Comparison of ENCODE assay signal across 8 cellular contexts in genomic region chr10:118754556-118755423, GRCh38. TPM values are rescaled to one million over a fixed set of nuclear protein-coding genes. Genes with fewer than 3 reads are reported as not detected.
A peak's percentile ranks its signal among the peaks of the same experiment; 100 is the strongest.
DNase-seq lines count a peak whose midpoint lies in the region; ATAC-seq and TF ChIP-seq lines count a peak whose summit lies in the region.

CACUL1 (minus strand) TSS chr10:118754970; CDS start chr10:118754762, 208 bp downstream.

- intact Hi-C loops in left ventricle myocardium inferior (cut with micrococcal nuclease) = no loop called here

- no peaks in the 10 kb centered on the region for H3K9me3 ChIP-seq in left ventricle myocardium inferior (replicated peaks)

- H3K36me3 Mint-ChIP-seq in T-helper 1 cell treated with Interleukin-12 subunit alpha and Interleukin-12 subunit beta and Interleukin-4 antibody, amounts not matched to agents 30 μg/mL and 1 μg/mL, for 36 hours (ENCODE audit: low read depth) = peaks cover 3% of the 10 kb centered on the region
- H3K36me3 Mint-ChIP-seq in progenitor cell of endocrine pancreas (ENCODE audit: insufficient read depth) = peaks cover 4% of the 10 kb centered on the region

- peak within 1 kb of the TSS; percentile 100 for H3K4me3 ChIP-seq in left ventricle myocardium inferior

- TF ChIP-seq CTCF in GM13977 (IDR thresholded peaks at IDR 0.05; ENCODE audit: extremely low read depth, insufficient read depth, missing control alignments) (no peak), left ventricle myocardium inferior (IDR thresholded peaks at IDR 0.05; ENCODE audit: borderline replicate concordance) (no peak), progenitor cell of endocrine pancreas (IDR thresholded peaks at IDR 0.05; ENCODE audit: unreplicated experiment) (no peak)

- peak within 1 kb of the TSS; percentile 85 for H3K27ac Mint-ChIP-seq in T-helper 1 cell treated with Interleukin-12 subunit alpha and Interleukin-12 subunit beta and Interleukin-4 antibody, amounts not matched to agents 30 μg/mL and 1 μg/mL, for 36 hours
- H3K27ac Mint-ChIP-seq in progenitor cell of endocrine pancreas = peak within 1 kb of the TSS; percentile 99

- no peaks in the 10 kb centered on the region for H3K36me3 ChIP-seq in left ventricle myocardium inferior

- peak within 1 kb of the TSS; percentile 93 for H3K4me3 Mint-ChIP-seq in T-helper 1 cell treated with Interleukin-12 subunit alpha and Interleukin-12 subunit beta and Interleukin-4 antibody, amounts not matched to agents 30 μg/mL and 1 μg/mL, for 36 hours
- H3K4me3 Mint-ChIP-seq in progenitor cell of endocrine pancreas (ENCODE audit: low read depth) = peak within 1 kb of the TSS; percentile 97

- DNase-seq in GM13977 (ENCODE audit: low spot score) (peak; percentile 99), NCI-H1694 (lab: John Stamatoyannopoulos, UW) (peak; percentile 83), amygdala (lab: John Stamatoyannopoulos, UW) (peak; percentile 76 to 100 (median 99)), left ventricle myocardium inferior (peak; percentile 100), progenitor cell of endocrine pancreas (ENCODE audit: low spot score, unreplicated experiment) (peak; percentile 100), ureter (ENCODE audit: low spot score) (peak; percentile 100)

- no peaks in the 10 kb centered on the region for H3K9me3 Mint-ChIP-seq in T-helper 1 cell treated with Interleukin-12 subunit alpha and Interleukin-12 subunit beta and Interleukin-4 antibody, amounts not matched to agents 30 μg/mL and 1 μg/mL, for 36 hours
- no peaks in the 10 kb centered on the region for H3K9me3 Mint-ChIP-seq in progenitor cell of endocrine pancreas (ENCODE audit: low read depth)

- peak within 1 kb of the TSS; percentile 90 for H3K27ac ChIP-seq in left ventricle myocardium inferior (replicated peaks)

- H3K4me1 ChIP-seq in left ventricle myocardium inferior = peaks cover 53% of the 10 kb centered on the region

- in situ Hi-C loops in GM13977 (cut with MboI; ENCODE audit: low pct_unique_long_range_greater_than_20kb, low sequenced_read_pairs, unreplicated experiment) = no loop called here

- peaks cover 10% of the 10 kb centered on the region for H3K27me3 Mint-ChIP-seq in T-helper 1 cell treated with Interleukin-12 subunit alpha and Interleukin-12 subunit beta and Interleukin-4 antibody, amounts not matched to agents 30 μg/mL and 1 μg/mL, for 36 hours (ENCODE audit: low read depth)
- no peaks in the 10 kb centered on the region for H3K27me3 Mint-ChIP-seq in progenitor cell of endocrine pancreas

- no peaks in the 10 kb centered on the region for H3K27me3 ChIP-seq in left ventricle myocardium inferior (ENCODE audit: low read depth)

- peak; percentile 88 for ATAC-seq in HG02884 (IDR thresholded peaks at IDR 0.05; ENCODE audit: unreplicated experiment)

- peaks cover 26% of the 10 kb centered on the region for H3K4me1 Mint-ChIP-seq in T-helper 1 cell treated with Interleukin-12 subunit alpha and Interleukin-12 subunit beta and Interleukin-4 antibody, amounts not matched to agents 30 μg/mL and 1 μg/mL, for 36 hours (ENCODE audit: low read depth)
- H3K4me1 Mint-ChIP-seq in progenitor cell of endocrine pancreas (ENCODE audit: low read depth) = peaks cover 24% of the 10 kb centered on the region

RNA-seq across cellular contexts. Expression of gene CACUL1, which starts in this region (rescaled TPM):
- total RNA-seq in left ventricle myocardium inferior (27.4 TPM), progenitor cell of endocrine pancreas (58.5 and 63.0 TPM in 2 replicates), ureter (66.0 TPM)

Comparison
In these comparisons a context has a peak if more than half of its experiments do, and no peak if none do; other contexts are left out.
1. Peak in every context shown above with its lines: DNase-seq, ATAC-seq, H3K4me3 ChIP-seq and H3K27ac ChIP-seq.